17 cellular contexts compared by ENCODE assay signal in genomic region chr12:71767183-71767582, GRCh38. TPM values are rescaled to one million over a fixed set of nuclear protein-coding genes. Genes with fewer than 3 reads are reported as not detected.
A peak's percentile ranks its signal among the peaks of the same experiment; 100 is the strongest.
DNase-seq lines count a peak whose midpoint lies in the region; ATAC-seq and TF ChIP-seq lines count a peak whose summit lies in the region.
"Had no signal": no experiment of that assay in that cellular context is flagged by ENCODE, and none has a peak within 500 bp of the region (broad histone marks: within the 10 kb centered on the region; RNA-seq: fewer than 3 reads in every experiment).

No MANE protein-coding gene starts in this region.

- H3K27me3 Mint-ChIP-seq in activated T-cell treated with anti-CD3 and anti-CD28 coated beads, Interleukin-2, amount 50 U/mL, for 24 hours: no peaks in the 10 kb centered on the region
- H3K27me3 Mint-ChIP-seq in CD4-positive, alpha-beta T cell: no peaks in the 10 kb centered on the region
- H3K27me3 Mint-ChIP-seq in activated T-helper 17 cell treated with anti-CD3 and anti-CD28 coated beads, Interleukin-2, amount 50 U/mL, for 72 hours: no peaks in the 10 kb centered on the region

- no peak for DNase-seq in activated T-cell treated with anti-CD3 and anti-CD28 coated beads, Interleukin-2, amount 50 U/mL, for 24 hours
- DNase-seq in activated T-cell treated with anti-CD3 and anti-CD28 coated beads, Interleukin-2, amount 50 U/mL, for 1 hour: no peak
- DNase-seq in CD4-positive, alpha-beta T cell: no peak
- DNase-seq in stimulated activated effector memory CD8-positive, alpha-beta T cell treated with anti-CD3 and anti-CD28 coated beads, Interleukin-12 subunit alpha, Interleukin-12 subunit beta, amount 100 ng/mL, for 72 hours (ENCODE audit: low spot score in 2 of 2): no peak
- DNase-seq in SKM-1 (lab: John Stamatoyannopoulos, UW; ENCODE audit: unreplicated experiment): no peak
- no peak for DNase-seq in NAMALWA (ENCODE audit: low spot score)
- DNase-seq: DMS79; GOT3; NCI-H187; NCI-H2107; NCI-H510A; NCI-H748 treated with DMSO at 0.1 percent for 48 hours; NK-92 treated with Interleukin-12 subunit alpha and Interleukin-12 subunit beta, amount 100 ng/mL, for 24 hours; Peyer's patch had no signal

- no peak for ATAC-seq in CD4-positive, alpha-beta T cell (ENCODE audit: poor library complexity)
- peak; percentile 62 for ATAC-seq in activated T-helper 17 cell treated with anti-CD3 and anti-CD28 coated beads, Interleukin-2, amount 50 U/mL, for 72 hours (replicated peaks)
- peak; percentile 76 for ATAC-seq in stimulated activated effector memory CD8-positive, alpha-beta T cell treated with anti-CD3 and anti-CD28 coated beads, Interleukin-12 subunit alpha, Interleukin-12 subunit beta, amount 100 ng/mL, for 72 hours
- ATAC-seq: HCT116, K562 had no signal

- no peaks in the 10 kb centered on the region for H3K27me3 ChIP-seq in CD4-positive, alpha-beta T cell (ENCODE audit: control insufficient read depth, insufficient read depth, low read length)
- H3K27me3 ChIP-seq: Peyer's patch had no signal

- no peaks in the 10 kb centered on the region for H3K9me3 ChIP-seq in CD4-positive, alpha-beta T cell (ENCODE audit: control insufficient read depth, low read length)
- H3K9me3 ChIP-seq: Peyer's patch had no signal

- H3K4me1 Mint-ChIP-seq in activated T-cell treated with anti-CD3 and anti-CD28 coated beads, Interleukin-2, amount 50 U/mL, for 24 hours (ENCODE audit: low read depth): peaks cover 66% of the 10 kb centered on the region
- H3K4me1 Mint-ChIP-seq in CD4-positive, alpha-beta T cell (ENCODE audit: low read depth): peaks cover 71% of the 10 kb centered on the region
- H3K4me1 Mint-ChIP-seq in activated T-helper 17 cell treated with anti-CD3 and anti-CD28 coated beads, Interleukin-2, amount 50 U/mL, for 72 hours: peaks cover 40% of the 10 kb centered on the region
- H3K4me1 Mint-ChIP-seq in stimulated activated effector memory CD8-positive, alpha-beta T cell treated with anti-CD3 and anti-CD28 coated beads, Interleukin-12 subunit alpha, Interleukin-12 subunit beta, amount 100 ng/mL, for 72 hours: peaks cover 66% of the 10 kb centered on the region

- peaks cover 3% of the 10 kb centered on the region for H3K9me3 Mint-ChIP-seq in activated T-cell treated with anti-CD3 and anti-CD28 coated beads, Interleukin-2, amount 50 U/mL, for 24 hours
- peaks cover 4% of the 10 kb centered on the region for H3K9me3 Mint-ChIP-seq in CD4-positive, alpha-beta T cell
- no peaks in the 10 kb centered on the region for H3K9me3 Mint-ChIP-seq in activated T-helper 17 cell treated with anti-CD3 and anti-CD28 coated beads, Interleukin-2, amount 50 U/mL, for 72 hours
- H3K9me3 Mint-ChIP-seq in stimulated activated effector memory CD8-positive, alpha-beta T cell treated with anti-CD3 and anti-CD28 coated beads, Interleukin-12 subunit alpha, Interleukin-12 subunit beta, amount 100 ng/mL, for 72 hours: no peaks in the 10 kb centered on the region

- CTCF ChIA-PET in CD4-positive, alpha-beta T cell (lab: Charles Lee): interaction anchor here (1.0 to 1.4 kb wide), 2 partner anchors 9 to 13 kb away, joined by 3 to 4 read pairs; no protein-coding TSS in a partner anchor

- TF ChIP-seq CTCF in CD4-positive, alpha-beta T cell (IDR thresholded peaks at IDR 0.05): no peak

- intact Hi-C loops in CD4-positive, alpha-beta T cell (cut with DNase I, micrococcal nuclease): loop anchor here in 1 of 2 experiments (10.0 kb wide), 1 partner anchor 1522 kb away; the partner anchor contains the start of gene CNOT2

- H3K27ac ChIP-seq in CD4-positive, alpha-beta T cell (ENCODE audit: low read depth, low read length): no peak overlapping the region
- H3K27ac ChIP-seq: Peyer's patch had no signal

- H3K4me3 Mint-ChIP-seq in activated T-cell treated with anti-CD3 and anti-CD28 coated beads, Interleukin-2, amount 50 U/mL, for 24 hours: no peak overlapping the region
- peak overlapping the region; percentile 8 for H3K4me3 Mint-ChIP-seq in CD4-positive, alpha-beta T cell
- peak overlapping the region; percentile 50 for H3K4me3 Mint-ChIP-seq in activated T-helper 17 cell treated with anti-CD3 and anti-CD28 coated beads, Interleukin-2, amount 50 U/mL, for 72 hours
- H3K4me3 Mint-ChIP-seq in stimulated activated effector memory CD8-positive, alpha-beta T cell treated with anti-CD3 and anti-CD28 coated beads, Interleukin-12 subunit alpha, Interleukin-12 subunit beta, amount 100 ng/mL, for 72 hours: peak overlapping the region; percentile 41

- POLR2A ChIA-PET in CD4-positive, alpha-beta T cell (lab: Charles Lee): interaction anchor here (0.6 to 2.0 kb wide), 3 partner anchors 13 to 103 kb away, joined by 3 to 6 read pairs (median 4); partner anchors contain the start of genes RAB21, THAP2, TMEM19 and ZFC3H1

- H3K36me3 Mint-ChIP-seq in activated T-cell treated with anti-CD3 and anti-CD28 coated beads, Interleukin-2, amount 50 U/mL, for 24 hours (ENCODE audit: low read depth): peaks cover 67% of the 10 kb centered on the region
- H3K36me3 Mint-ChIP-seq in CD4-positive, alpha-beta T cell (ENCODE audit: low read depth): peaks cover 72% of the 10 kb centered on the region
- peaks cover 76% of the 10 kb centered on the region for H3K36me3 Mint-ChIP-seq in activated T-helper 17 cell treated with anti-CD3 and anti-CD28 coated beads, Interleukin-2, amount 50 U/mL, for 72 hours (ENCODE audit: low read depth)
- peaks cover 62% of the 10 kb centered on the region for H3K36me3 Mint-ChIP-seq in stimulated activated effector memory CD8-positive, alpha-beta T cell treated with anti-CD3 and anti-CD28 coated beads, Interleukin-12 subunit alpha, Interleukin-12 subunit beta, amount 100 ng/mL, for 72 hours

- peak overlapping the region; percentile 48 for H3K27ac Mint-ChIP-seq in activated T-cell treated with anti-CD3 and anti-CD28 coated beads, Interleukin-2, amount 50 U/mL, for 24 hours
- no peak overlapping the region for H3K27ac Mint-ChIP-seq in CD4-positive, alpha-beta T cell
- H3K27ac Mint-ChIP-seq in activated T-helper 17 cell treated with anti-CD3 and anti-CD28 coated beads, Interleukin-2, amount 50 U/mL, for 72 hours: peak overlapping the region; percentile 64
- H3K27ac Mint-ChIP-seq in stimulated activated effector memory CD8-positive, alpha-beta T cell treated with anti-CD3 and anti-CD28 coated beads, Interleukin-12 subunit alpha, Interleukin-12 subunit beta, amount 100 ng/mL, for 72 hours: peak overlapping the region; percentile 88

RNA-seq across cellular contexts. Expression of gene RAB21, which starts 12.5 kb away (rescaled TPM):
- total RNA-seq in CD4-positive, alpha-beta T cell: 100 to 1,000 TPM; 106 to 108 TPM
- 100 to 1,000 TPM in 1 of 2 donors, 10 to 100 TPM in 1; 60.1 to 104 TPM for total RNA-seq in activated T-helper 17 cell treated with anti-CD3 and anti-CD28 coated beads, Interleukin-2, amount 50 U/mL, for 72 hours
